1 cellular context compared by ENCODE assay signal in genomic region chr5:181217805-181218065, GRCh38.
TF ChIP-seq lines count a peak whose summit lies in the region.

No MANE protein-coding gene starts in this region.

TF ChIP-seq in K562, 482 proteins besides CTCF, POLR2A, EP300 and RAD21 (continues in another document):
- TF ChIP-seq YY1 (IDR thresholded peaks at IDR 0.05; ENCODE audit: borderline replicate concordance in 1 of 3, control insufficient read depth in 1 of 3, extremely low read depth in 1 of 3, insufficient read depth in 3 of 3, insufficient read length in 1 of 3, insufficient replicate concordance in 2 of 3, low read depth in 1 of 3, low read length in 2 of 3) (peak in 1 of 3 experiments; percentile 5), HNRNPK (IDR thresholded peaks at IDR 0.05; ENCODE audit: low read depth, low read length, poor library complexity, severe bottlenecking) (no peak), MYBL2 (IDR thresholded peaks at IDR 0.05; ENCODE audit: low read depth) (no peak), MYBL2 (CRISPR knock-in tag; IDR thresholded peaks at IDR 0.05; ENCODE audit: borderline replicate concordance) (no peak), MTA2 (IDR thresholded peaks at IDR 0.05; ENCODE audit: low read depth) (no peak), TAF9B (IDR thresholded peaks at IDR 0.05; ENCODE audit: partially characterized antibody) (no peak), MXI1 (IDR thresholded peaks at IDR 0.05; ENCODE audit: low read depth, low read length) (no peak), ZNF77 (CRISPR knock-in tag; IDR thresholded peaks at IDR 0.05) (no peak), NCOA4 (IDR thresholded peaks at IDR 0.05; ENCODE audit: partially characterized antibody) (no peak), SRSF7 (optimal IDR thresholded peaks at IDR 0.05; ENCODE audit: low read depth, low read length) (no peak), ZNF592 (IDR thresholded peaks at IDR 0.05) (no peak), STAT5A (IDR thresholded peaks at IDR 0.05; ENCODE audit: borderline replicate concordance, low read length) (no peak), LCOR (CRISPR knock-in tag; IDR thresholded peaks at IDR 0.05) (0 out of 2 replicates have a peak, but pooled peaks have one; percentile 9), SREBF2 (CRISPR knock-in tag; IDR thresholded peaks at IDR 0.05) (no peak), GTF2F1 (IDR thresholded peaks at IDR 0.05; ENCODE audit: low read depth, low read length) (0 out of 2 replicates have a peak, but pooled peaks have one; percentile 26), TAF1 (IDR thresholded peaks at IDR 0.05; ENCODE audit: control insufficient read depth, extremely low read depth, insufficient read depth, low read length, severe bottlenecking) (no peak), CBX2 (IDR thresholded peaks at IDR 0.05; ENCODE audit: insufficient read depth, low read length, poor library complexity, severe bottlenecking) (no peak), ZNF232 (CRISPR knock-in tag; IDR thresholded peaks at IDR 0.05) (no peak), MCM7 (IDR thresholded peaks at IDR 0.05) (no peak), HDAC1 (IDR thresholded peaks at IDR 0.05) (peak in 1 of 2 experiments; percentile 8; a peak in 2 of 4 replicates), DACH1 (IDR thresholded peaks at IDR 0.05; ENCODE audit: partially characterized antibody) (peak; percentile 48), SNIP1 (IDR thresholded peaks at IDR 0.05; ENCODE audit: low read depth) (no peak), XRCC5 (IDR thresholded peaks at IDR 0.05; ENCODE audit: low read depth, low read length) (no peak; the same call in 1 of the 2 replicates), ZNF444 (CRISPR knock-in tag; IDR thresholded peaks at IDR 0.05) (no peak), TBP (optimal IDR thresholded peaks at IDR 0.05; ENCODE audit: low read depth, low read length) (no peak), ZNF134 (CRISPR knock-in tag; conservative IDR thresholded peaks at IDR 0.05) (no peak), ZNF212 (CRISPR knock-in tag; IDR thresholded peaks at IDR 0.05) (no peak), ZNF124 (CRISPR knock-in tag; IDR thresholded peaks at IDR 0.05) (no peak), RBM39 (optimal IDR thresholded peaks at IDR 0.05; ENCODE audit: low read depth, low read length) (peak; percentile 8), TCF7L2 (IDR thresholded peaks at IDR 0.05; ENCODE audit: low read depth, low read length) (no peak), PBX2 (CRISPR knock-in tag; IDR thresholded peaks at IDR 0.05; ENCODE audit: low read depth) (no peak), PBX2 (tag; conservative IDR thresholded peaks at IDR 0.05; ENCODE audit: low read depth) (no peak), PTBP1 (IDR thresholded peaks at IDR 0.05; ENCODE audit: low read depth, low read length) (no peak), CCAR2 (IDR thresholded peaks at IDR 0.05; ENCODE audit: low read depth, low read length) (no peak)
- TF ChIP-seq, protein P1, sequence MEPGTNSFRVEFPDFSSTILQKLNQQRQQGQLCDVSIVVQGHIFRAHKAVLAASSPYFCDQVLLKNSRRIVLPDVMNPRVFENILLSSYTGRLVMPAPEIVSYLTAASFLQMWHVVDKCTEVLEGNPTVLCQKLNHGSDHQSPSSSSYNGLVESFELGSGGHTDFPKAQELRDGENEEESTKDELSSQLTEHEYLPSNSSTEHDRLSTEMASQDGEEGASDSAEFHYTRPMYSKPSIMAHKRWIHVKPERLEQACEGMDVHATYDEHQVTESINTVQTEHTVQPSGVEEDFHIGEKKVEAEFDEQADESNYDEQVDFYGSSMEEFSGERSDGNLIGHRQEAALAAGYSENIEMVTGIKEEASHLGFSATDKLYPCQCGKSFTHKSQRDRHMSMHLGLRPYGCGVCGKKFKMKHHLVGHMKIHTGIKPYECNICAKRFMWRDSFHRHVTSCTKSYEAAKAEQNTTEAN (CRISPR knock-in tag; IDR thresholded peaks at IDR 0.05), result peak; percentile 85; the same call in 1 of the 2 replicates
- TF ChIP-seq, protein P2, sequence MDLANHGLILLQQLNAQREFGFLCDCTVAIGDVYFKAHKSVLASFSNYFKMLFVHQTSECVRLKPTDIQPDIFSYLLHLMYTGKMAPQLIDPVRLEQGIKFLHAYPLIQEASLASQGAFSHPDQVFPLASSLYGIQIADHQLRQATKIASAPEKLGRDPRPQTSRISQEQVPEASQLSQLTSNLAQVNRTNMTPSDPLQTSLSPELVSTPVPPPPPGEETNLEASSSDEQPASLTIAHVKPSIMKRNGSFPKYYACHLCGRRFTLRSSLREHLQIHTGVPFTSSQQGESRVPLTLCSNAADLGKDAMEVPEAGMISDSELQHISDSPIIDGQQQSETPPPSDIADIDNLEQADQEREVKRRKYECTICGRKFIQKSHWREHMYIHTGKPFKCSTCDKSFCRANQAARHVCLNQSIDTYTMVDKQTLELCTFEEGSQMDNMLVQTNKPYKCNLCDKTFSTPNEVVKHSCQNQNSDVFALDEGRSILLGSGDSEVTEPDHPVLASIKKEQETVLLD (IDR thresholded peaks at IDR 0.05), result peak; percentile 80; the same call in 1 of the 2 replicates
- TF ChIP-seq, protein P3, sequence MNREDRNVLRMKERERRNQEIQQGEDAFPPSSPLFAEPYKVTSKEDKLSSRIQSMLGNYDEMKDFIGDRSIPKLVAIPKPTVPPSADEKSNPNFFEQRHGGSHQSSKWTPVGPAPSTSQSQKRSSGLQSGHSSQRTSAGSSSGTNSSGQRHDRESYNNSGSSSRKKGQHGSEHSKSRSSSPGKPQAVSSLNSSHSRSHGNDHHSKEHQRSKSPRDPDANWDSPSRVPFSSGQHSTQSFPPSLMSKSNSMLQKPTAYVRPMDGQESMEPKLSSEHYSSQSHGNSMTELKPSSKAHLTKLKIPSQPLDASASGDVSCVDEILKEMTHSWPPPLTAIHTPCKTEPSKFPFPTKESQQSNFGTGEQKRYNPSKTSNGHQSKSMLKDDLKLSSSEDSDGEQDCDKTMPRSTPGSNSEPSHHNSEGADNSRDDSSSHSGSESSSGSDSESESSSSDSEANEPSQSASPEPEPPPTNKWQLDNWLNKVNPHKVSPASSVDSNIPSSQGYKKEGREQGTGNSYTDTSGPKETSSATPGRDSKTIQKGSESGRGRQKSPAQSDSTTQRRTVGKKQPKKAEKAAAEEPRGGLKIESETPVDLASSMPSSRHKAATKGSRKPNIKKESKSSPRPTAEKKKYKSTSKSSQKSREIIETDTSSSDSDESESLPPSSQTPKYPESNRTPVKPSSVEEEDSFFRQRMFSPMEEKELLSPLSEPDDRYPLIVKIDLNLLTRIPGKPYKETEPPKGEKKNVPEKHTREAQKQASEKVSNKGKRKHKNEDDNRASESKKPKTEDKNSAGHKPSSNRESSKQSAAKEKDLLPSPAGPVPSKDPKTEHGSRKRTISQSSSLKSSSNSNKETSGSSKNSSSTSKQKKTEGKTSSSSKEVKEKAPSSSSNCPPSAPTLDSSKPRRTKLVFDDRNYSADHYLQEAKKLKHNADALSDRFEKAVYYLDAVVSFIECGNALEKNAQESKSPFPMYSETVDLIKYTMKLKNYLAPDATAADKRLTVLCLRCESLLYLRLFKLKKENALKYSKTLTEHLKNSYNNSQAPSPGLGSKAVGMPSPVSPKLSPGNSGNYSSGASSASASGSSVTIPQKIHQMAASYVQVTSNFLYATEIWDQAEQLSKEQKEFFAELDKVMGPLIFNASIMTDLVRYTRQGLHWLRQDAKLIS (CRISPR knock-in tag; IDR thresholded peaks at IDR 0.05), result no peak
